In the genomic region with DNA sequence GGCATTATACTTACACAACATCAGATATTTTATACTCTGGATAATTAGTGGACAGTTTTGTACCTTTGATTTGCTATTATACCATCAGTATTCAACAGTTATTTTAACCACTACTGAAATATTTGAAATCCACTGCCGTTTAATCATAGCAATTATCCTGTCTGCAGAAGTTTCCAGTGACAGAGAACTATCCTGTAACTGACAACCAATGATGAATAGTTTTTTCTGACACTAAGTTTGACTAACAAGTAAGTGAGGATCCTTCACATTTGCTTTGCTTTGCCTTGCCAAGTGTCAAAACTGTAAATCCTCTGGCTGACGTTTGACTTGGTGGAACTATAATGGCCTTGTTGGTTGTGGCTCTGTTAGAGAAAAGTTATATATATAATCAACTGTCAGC, we compare ENCODE assay signal across 7 cellular contexts.
"Had no signal": no experiment of that assay in that cellular context is flagged by ENCODE, and none has a peak within 500 bp of the region (broad histone marks: within the 10 kb centered on the region; RNA-seq: fewer than 3 reads in every experiment).

No MANE protein-coding gene starts in this region.

- H3K4me3 Mint-ChIP-seq: IgD-negative memory B cell had no signal

- H3K27ac Mint-ChIP-seq: IgD-negative memory B cell had no signal

- H2AFZ ChIP-seq: GM23248 had no signal

- H3K9ac ChIP-seq: GM23248, KMS-11 had no signal

- H3K27ac ChIP-seq: GM23248, KMS-11 had no signal

- H3K27me3 Mint-ChIP-seq: IgD-negative memory B cell had no signal

- H3K4me3 ChIP-seq: GM23248, HAP-1 had no signal

- H3K9me3 Mint-ChIP-seq: IgD-negative memory B cell had no signal

- ATAC-seq: HCT116 had no signal

- H3K36me3 ChIP-seq: HAP-1 had no signal

- H3K4me2 ChIP-seq: KMS-11 had no signal

- DNase-seq: GM23248, H7, KBM-7 had no signal

- H3K4me1 ChIP-seq: HAP-1 had no signal

- H3K9me3 ChIP-seq: HAP-1 had no signal

- H3K36me3 Mint-ChIP-seq: IgD-negative memory B cell had no signal
